In the genomic region with DNA sequence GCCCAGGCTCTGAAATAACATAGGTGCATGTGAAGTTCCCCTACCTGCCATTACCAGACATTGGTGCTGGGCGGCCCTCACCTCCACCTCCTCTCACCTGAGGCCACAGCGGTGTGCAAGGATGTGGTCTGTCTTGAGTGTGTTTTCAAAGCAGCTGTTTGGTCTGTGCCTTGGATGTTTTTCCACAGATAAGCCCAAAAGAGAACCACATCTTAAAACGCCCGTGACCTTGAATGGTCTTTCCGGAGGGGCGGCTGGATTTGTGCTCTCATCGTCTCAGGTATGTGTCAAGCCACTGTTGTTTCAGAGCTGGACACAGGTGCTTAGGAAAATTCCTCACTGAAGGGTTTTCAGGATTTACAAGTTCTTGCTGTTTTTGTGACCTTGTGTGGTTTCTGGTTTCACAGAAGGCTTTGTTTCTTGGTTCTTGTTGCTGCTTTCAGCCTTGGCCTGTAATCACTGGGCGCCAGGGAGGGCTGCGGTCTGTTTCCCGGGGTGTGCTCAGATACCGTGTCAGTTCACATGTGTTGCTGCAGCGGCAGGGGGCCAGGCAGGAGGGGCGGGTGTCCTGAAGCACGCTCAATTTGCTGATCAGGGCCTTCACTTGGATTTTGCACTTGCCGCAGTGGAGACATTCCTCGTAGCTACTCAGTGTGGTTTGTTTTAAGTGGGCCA, we compare ENCODE assay signal across 8 cellular contexts.
DNase-seq lines count a peak whose midpoint lies in the region; ATAC-seq and TF ChIP-seq lines count a peak whose summit lies in the region.

No MANE protein-coding gene starts in this region.

- H4K20me1 ChIP-seq in DND-41 (ENCODE audit: insufficient read depth, low read length), result peaks cover 48% of the 10 kb centered on the region

- no peaks in the 10 kb centered on the region for H3K27me3 ChIP-seq in DND-41 (ENCODE audit: insufficient read depth, low read length, poor library complexity)
- H3K27me3 ChIP-seq in psoas muscle (ENCODE audit: insufficient read depth in 3 of 3, low read length in 2 of 3), result no peaks in the 10 kb centered on the region

- H2AFZ ChIP-seq in DND-41 (ENCODE audit: low read depth, low read length), result no peak overlapping the region

- WGBS in psoas muscle, 3 donors, result 48 to 65% (median 52%) methylated on average over 16 of the region's 16 CpGs

- H3K27ac ChIP-seq in DND-41 (ENCODE audit: low read length), result no peak overlapping the region
- no peak overlapping the region for H3K27ac ChIP-seq in psoas muscle

- H3K4me2 ChIP-seq in DND-41 (ENCODE audit: insufficient read depth, low read length), result no peak overlapping the region

- no peak for TF ChIP-seq CTCF in DND-41 (IDR thresholded peaks at IDR 0.05; ENCODE audit: borderline replicate concordance, extremely low read depth, low read length, poor library complexity, severe bottlenecking)
- no peak for TF ChIP-seq CTCF in epithelial cell of esophagus (IDR thresholded peaks at IDR 0.05; ENCODE audit: insufficient read depth, low read depth, low read length, missing control alignments)
- TF ChIP-seq CTCF in psoas muscle (IDR thresholded peaks at IDR 0.05), result no peak

- no peak overlapping the region for H3K9ac ChIP-seq in DND-41 (ENCODE audit: low read depth, low read length)

- H3K4me1 ChIP-seq in DND-41 (ENCODE audit: insufficient read depth, low read length) (peaks cover 8% of the 10 kb centered on the region), psoas muscle (peaks cover 27% of the 10 kb centered on the region)

- peak; percentile 41 for DNase-seq in DND-41
- DNase-seq in NCI-H2227 treated with DMSO at 0.1 percent for 48 hours (lab: John Stamatoyannopoulos, UW), result peak; percentile 58
- DNase-seq in epithelial cell of esophagus (ENCODE audit: low read depth), result peak; percentile 34
- peak; percentile 39 to 70 for DNase-seq in psoas muscle
- no peak for DNase-seq in hippocampal formation (lab: John Stamatoyannopoulos, UW)
- DNase-seq in NCI-H345 (lab: John Stamatoyannopoulos, UW), result no peak

- H3K36me3 ChIP-seq in DND-41 (ENCODE audit: insufficient read depth, low read length) (no peaks in the 10 kb centered on the region), psoas muscle (ENCODE audit: insufficient read depth in 1 of 2, low read depth in 1 of 2) (no peaks in the 10 kb centered on the region)

- H3K9me3 ChIP-seq in DND-41 (ENCODE audit: insufficient read depth, low read length, severe bottlenecking) (no peaks in the 10 kb centered on the region), psoas muscle (no peaks in the 10 kb centered on the region)

- no peak overlapping the region for H3K4me3 ChIP-seq in DND-41 (ENCODE audit: low read depth in 1 of 2, low read length in 2 of 2)
- H3K4me3 ChIP-seq in epithelial cell of esophagus (ENCODE audit: low read length), result no peak overlapping the region
- H3K4me3 ChIP-seq in psoas muscle, result no peak overlapping the region

- ATAC-seq in DND-41 (ENCODE audit: insufficient read depth, low read depth) (peak; percentile 37; the same call in 2 of the 3 replicates), GM21723 (IDR thresholded peaks at IDR 0.05; ENCODE audit: unreplicated experiment) (peak; percentile 50), psoas muscle (peak in 2 of 4 donors; percentile 33), HG02970 (IDR thresholded peaks at IDR 0.05; ENCODE audit: low FRiP score, unreplicated experiment) (no peak)

- intact Hi-C loops in psoas muscle (cut with DNase I), result loop anchor here (5.0 to 10.0 kb wide), 2 partner anchors 252 to 301 kb away; no protein-coding TSS in a partner anchor

- H3K79me2 ChIP-seq in DND-41 (ENCODE audit: insufficient read depth, low read length), result peaks cover 60% of the 10 kb centered on the region

Comparison
In these comparisons a context has a peak if more than half of its experiments do, and no peak if none do; other contexts are left out.
1. DNase-seq: peak in DND-41 (single experiment), NCI-H2227 treated with DMSO at 0.1 percent for 48 hours (single experiment), epithelial cell of esophagus (single experiment) and psoas muscle (2 of 2); none in hippocampal formation (0 of 2) and NCI-H345 (single experiment).